Comparison of ENCODE assay signal across 22 cellular contexts in the genomic region with DNA sequence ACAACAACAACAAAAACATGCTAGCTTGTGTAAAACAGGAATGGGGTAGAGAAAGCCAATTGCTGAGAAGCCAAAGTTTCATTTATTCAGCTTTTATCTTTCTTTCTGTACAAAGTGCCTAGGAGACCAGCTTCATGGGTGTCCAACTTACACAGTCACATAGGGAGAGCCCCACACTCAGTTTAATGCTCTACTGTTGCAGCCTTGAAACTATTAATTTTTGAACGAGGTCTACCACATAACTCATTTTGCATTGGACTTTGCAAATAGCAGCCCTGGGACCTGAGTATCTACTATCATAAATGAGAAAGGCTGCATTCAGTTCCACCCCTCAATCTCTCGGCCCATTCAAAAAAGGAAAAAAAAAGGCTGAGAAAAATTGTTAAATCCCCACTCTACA.
DNase-seq lines count a peak whose midpoint lies in the region; ATAC-seq and TF ChIP-seq lines count a peak whose summit lies in the region.
"Had no signal": no experiment of that assay in that cellular context is flagged by ENCODE, and none has a peak within 500 bp of the region (broad histone marks: within the 10 kb centered on the region; RNA-seq: fewer than 3 reads in every experiment).

No MANE protein-coding gene starts in this region.

- H3K4me3 Mint-ChIP-seq in activated naive CD8-positive, alpha-beta T cell treated with anti-CD3 and anti-CD28 coated beads, Interleukin-2, amount 50 U/mL, for 24 hours = no peak overlapping the region
- no peak overlapping the region for H3K4me3 Mint-ChIP-seq in activated naive CD8-positive, alpha-beta T cell treated with anti-CD3 and anti-CD28 coated beads for 36 hours
- peak overlapping the region; percentile 48; the same call in 2 of the 3 replicates for H3K4me3 Mint-ChIP-seq in GM23338
- H3K4me3 Mint-ChIP-seq: activated CD4-positive, alpha-beta memory T cell treated with anti-CD3 and anti-CD28 coated beads, Interleukin-2, amount 10 ng/mL, durations not matched to agents 7 days and 5 days; endodermal cell had no signal

- no peak for ATAC-seq in activated naive CD8-positive, alpha-beta T cell treated with anti-CD3 and anti-CD28 coated beads, Interleukin-2, amount 50 U/mL, for 24 hours
- ATAC-seq in GM23338 = no peak
- ATAC-seq in Panc1 = no peak
- no peak for ATAC-seq in HG03159 (IDR thresholded peaks at IDR 0.05; ENCODE audit: unreplicated experiment)

- H3K27ac ChIP-seq in GM23338 (ENCODE audit: low read depth) (no peak overlapping the region), Panc1 (ENCODE audit: low read length) (no peak overlapping the region), osteoblast (ENCODE audit: low read depth, low read length) (no peak overlapping the region), esophagus muscularis mucosa (replicated peaks in 1 of 4) (no peak overlapping the region), smooth muscle cell (ENCODE audit: low read depth) (no peak overlapping the region)
- H3K27ac ChIP-seq: coronary artery had no signal

- no peaks in the 10 kb centered on the region for H3K9me3 ChIP-seq in Panc1 (ENCODE audit: control insufficient read depth, insufficient read depth, low read depth, low read length)
- H3K9me3 ChIP-seq in osteoblast (ENCODE audit: low read depth, low read length) = no peaks in the 10 kb centered on the region
- H3K9me3 ChIP-seq in esophagus muscularis mucosa = no peaks in the 10 kb centered on the region
- H3K9me3 ChIP-seq in smooth muscle cell (replicated peaks; ENCODE audit: low read depth) = no peaks in the 10 kb centered on the region
- H3K9me3 ChIP-seq: HAP-1, SK-N-SH had no signal

- TF ChIP-seq CTCF in GM23338 (conservative IDR thresholded peaks at IDR 0.05; ENCODE audit: low read depth in 2 of 2) = no peak
- TF ChIP-seq CTCF in Panc1 (IDR thresholded peaks at IDR 0.05) = no peak
- no peak for TF ChIP-seq CTCF in osteoblast (IDR thresholded peaks at IDR 0.05; ENCODE audit: extremely low read depth, low read depth, low read length)
- TF ChIP-seq CTCF in esophagus muscularis mucosa (IDR thresholded peaks at IDR 0.05) = no peak
- no peak for TF ChIP-seq CTCF in smooth muscle cell (IDR thresholded peaks at IDR 0.05; ENCODE audit: borderline replicate concordance, insufficient read depth, poor library complexity, severe bottlenecking)

- CTCF ChIA-PET in Panc1 (lab: Charles Lee) = no interaction called here

- H3K27ac Mint-ChIP-seq in activated naive CD8-positive, alpha-beta T cell treated with anti-CD3 and anti-CD28 coated beads, Interleukin-2, amount 50 U/mL, for 24 hours = peak overlapping the region; percentile 36
- no peak overlapping the region for H3K27ac Mint-ChIP-seq in activated naive CD8-positive, alpha-beta T cell treated with anti-CD3 and anti-CD28 coated beads for 36 hours
- H3K27ac Mint-ChIP-seq in GM23338 = peak overlapping the region; percentile 85
- H3K27ac Mint-ChIP-seq: activated CD4-positive, alpha-beta memory T cell treated with anti-CD3 and anti-CD28 coated beads, Interleukin-2, amount 10 ng/mL, durations not matched to agents 7 days and 5 days had no signal

- no peaks in the 10 kb centered on the region for H3K36me3 ChIP-seq in GM23338 (ENCODE audit: insufficient read depth)
- no peaks in the 10 kb centered on the region for H3K36me3 ChIP-seq in Panc1 (ENCODE audit: control insufficient read depth, insufficient read depth, low read length)
- no peaks in the 10 kb centered on the region for H3K36me3 ChIP-seq in osteoblast (ENCODE audit: insufficient read depth, low read length)
- no peaks in the 10 kb centered on the region for H3K36me3 ChIP-seq in esophagus muscularis mucosa
- H3K36me3 ChIP-seq in smooth muscle cell (ENCODE audit: low read depth) = no peaks in the 10 kb centered on the region
- H3K36me3 ChIP-seq: HAP-1 had no signal

- intact Hi-C loops in Panc1 (cut with micrococcal nuclease; ENCODE audit: unreplicated experiment) = no loop called here
- intact Hi-C loops in esophagus muscularis mucosa (cut with DNase I) = no loop called here

- H3K27me3 ChIP-seq in GM23338 (ENCODE audit: insufficient read depth) = no peaks in the 10 kb centered on the region
- H3K27me3 ChIP-seq in Panc1 (ENCODE audit: control insufficient read depth, insufficient read depth, low read length) = no peaks in the 10 kb centered on the region
- no peaks in the 10 kb centered on the region for H3K27me3 ChIP-seq in osteoblast (ENCODE audit: insufficient read depth, low read length)
- H3K27me3 ChIP-seq in esophagus muscularis mucosa = no peaks in the 10 kb centered on the region
- no peaks in the 10 kb centered on the region for H3K27me3 ChIP-seq in smooth muscle cell (ENCODE audit: low read depth)

- H3K79me2 ChIP-seq in GM23338 (replicated peaks; ENCODE audit: insufficient read depth) (peaks cover 86% of the 10 kb centered on the region), osteoblast (ENCODE audit: insufficient read depth, low read length) (peaks cover 88% of the 10 kb centered on the region), smooth muscle cell (ENCODE audit: low read depth) (peaks cover 93% of the 10 kb centered on the region)

- H3K4me3 ChIP-seq in GM23338 (peak overlapping the region; percentile 2; the same call in 1 of the 2 replicates), Panc1 (ENCODE audit: low read depth in 2 of 2, low read length in 2 of 2) (no peak overlapping the region), osteoblast (ENCODE audit: insufficient read depth, low read length) (no peak overlapping the region), esophagus muscularis mucosa (no peak overlapping the region), smooth muscle cell (no peak overlapping the region)
- H3K4me3 ChIP-seq: coronary artery, HAP-1, lung had no signal

- peaks cover 24% of the 10 kb centered on the region for H3K36me3 Mint-ChIP-seq in activated naive CD8-positive, alpha-beta T cell treated with anti-CD3 and anti-CD28 coated beads, Interleukin-2, amount 50 U/mL, for 24 hours (ENCODE audit: low read depth)
- H3K36me3 Mint-ChIP-seq in activated naive CD8-positive, alpha-beta T cell treated with anti-CD3 and anti-CD28 coated beads for 36 hours = peaks cover 50% of the 10 kb centered on the region
- H3K36me3 Mint-ChIP-seq in GM23338 (ENCODE audit: low read depth) = peaks cover 7% of the 10 kb centered on the region; the same call in 2 of the 3 replicates

- peaks cover 78% of the 10 kb centered on the region for H3K4me1 Mint-ChIP-seq in activated naive CD8-positive, alpha-beta T cell treated with anti-CD3 and anti-CD28 coated beads, Interleukin-2, amount 50 U/mL, for 24 hours
- peaks cover 71% of the 10 kb centered on the region for H3K4me1 Mint-ChIP-seq in activated naive CD8-positive, alpha-beta T cell treated with anti-CD3 and anti-CD28 coated beads for 36 hours
- H3K4me1 Mint-ChIP-seq in GM23338 = peaks cover 81% of the 10 kb centered on the region

- H3F3A ChIP-seq in GM23338 (replicated peaks; ENCODE audit: low read depth) = no peaks in the 10 kb centered on the region
- no peaks in the 10 kb centered on the region for H3F3A ChIP-seq in smooth muscle cell (ENCODE audit: low read depth)

- no peaks in the 10 kb centered on the region for H3K9me2 ChIP-seq in GM23338 (ENCODE audit: insufficient read depth)
- H3K9me2 ChIP-seq: SK-N-SH had no signal

- H3K27me3 Mint-ChIP-seq in activated naive CD8-positive, alpha-beta T cell treated with anti-CD3 and anti-CD28 coated beads, Interleukin-2, amount 50 U/mL, for 24 hours = no peaks in the 10 kb centered on the region
- no peaks in the 10 kb centered on the region for H3K27me3 Mint-ChIP-seq in activated naive CD8-positive, alpha-beta T cell treated with anti-CD3 and anti-CD28 coated beads for 36 hours
- H3K27me3 Mint-ChIP-seq in GM23338 (ENCODE audit: insufficient read depth, low read depth, poor library complexity) = peaks cover 2% of the 10 kb centered on the region
- H3K27me3 Mint-ChIP-seq: activated CD4-positive, alpha-beta memory T cell treated with anti-CD3 and anti-CD28 coated beads, Interleukin-2, amount 10 ng/mL, durations not matched to agents 7 days and 5 days had no signal

- no peak for TF ChIP-seq POLR2A in esophagus muscularis mucosa (IDR thresholded peaks at IDR 0.05; ENCODE audit: low read depth)

- no peak overlapping the region for H3K9ac ChIP-seq in smooth muscle cell (ENCODE audit: low read depth)
- H3K9ac ChIP-seq: SK-N-SH had no signal

- DNase-seq in activated naive CD8-positive, alpha-beta T cell treated with anti-CD3 and anti-CD28 coated beads, Interleukin-2, amount 50 U/mL, for 24 hours = no peak
- DNase-seq in activated naive CD8-positive, alpha-beta T cell treated with anti-CD3 and anti-CD28 coated beads for 36 hours = no peak
- DNase-seq in GM23338 (ENCODE audit: low spot score) (no peak), Panc1 (ENCODE audit: low read depth, low spot score) (no peak), osteoblast (ENCODE audit: insufficient read length, low spot score, missing footprints) (no peak), esophagus muscularis mucosa (ENCODE audit: extremely low spot score) (no peak), smooth muscle cell (lab: John Stamatoyannopoulos, UW; ENCODE audit: unreplicated experiment) (no peak)
- DNase-seq: activated CD4-positive, alpha-beta memory T cell treated with anti-CD3 and anti-CD28 coated beads, Interleukin-2, amount 10 ng/mL, durations not matched to agents 7 days and 5 days; activated naive CD4-positive, alpha-beta T cell; activated T-cell treated with anti-CD3 and anti-CD28 coated beads, Interleukin-2, amount 50 U/mL, for 1 hour; AML-193; amniotic stem cell; DMS79; endodermal cell; occipital lobe; RPMI8226; SK-N-SH; trophoblast cell had no signal

- H3K4me1 ChIP-seq in GM23338 (ENCODE audit: insufficient read depth) = peaks cover 66% of the 10 kb centered on the region
- H3K4me1 ChIP-seq in Panc1 (ENCODE audit: control insufficient read depth, insufficient read depth, low read length) = peaks cover 14% of the 10 kb centered on the region
- H3K4me1 ChIP-seq in osteoblast (ENCODE audit: insufficient read depth, low read length) = peaks cover 24% of the 10 kb centered on the region
- peaks cover 47 to 81% (median 62%) of the 10 kb centered on the region in 4 donors for H3K4me1 ChIP-seq in esophagus muscularis mucosa
- H3K4me1 ChIP-seq in smooth muscle cell (ENCODE audit: low read depth) = peaks cover 52% of the 10 kb centered on the region

- in situ Hi-C loops in Panc1 (cut with HindIII; ENCODE audit: low pct_unique_long_range_greater_than_20kb, low sequenced_read_pairs) = no loop called here

- no peak for TF ChIP-seq EP300 in esophagus muscularis mucosa (IDR thresholded peaks at IDR 0.05)

- H2AFZ ChIP-seq in GM23338 = no peak overlapping the region
- no peak overlapping the region for H2AFZ ChIP-seq in osteoblast (ENCODE audit: low read length)
- H2AFZ ChIP-seq in smooth muscle cell (ENCODE audit: low read depth) = no peak overlapping the region

- H4K20me1 ChIP-seq in GM23338 (replicated peaks; ENCODE audit: insufficient read depth) (peaks cover 6% of the 10 kb centered on the region; the same call in 1 of the 2 replicates), osteoblast (ENCODE audit: insufficient read depth, low read length) (peaks cover 47% of the 10 kb centered on the region), smooth muscle cell (ENCODE audit: low read depth) (peaks cover 97% of the 10 kb centered on the region)

- POLR2A ChIA-PET in Panc1 (lab: Charles Lee) = no interaction called here

- peaks cover 8% of the 10 kb centered on the region for H3K9me3 Mint-ChIP-seq in activated naive CD8-positive, alpha-beta T cell treated with anti-CD3 and anti-CD28 coated beads, Interleukin-2, amount 50 U/mL, for 24 hours
- peaks cover 6% of the 10 kb centered on the region for H3K9me3 Mint-ChIP-seq in activated naive CD8-positive, alpha-beta T cell treated with anti-CD3 and anti-CD28 coated beads for 36 hours
- H3K9me3 Mint-ChIP-seq in GM23338 = no peaks in the 10 kb centered on the region
- H3K9me3 Mint-ChIP-seq: activated CD4-positive, alpha-beta memory T cell treated with anti-CD3 and anti-CD28 coated beads, Interleukin-2, amount 10 ng/mL, durations not matched to agents 7 days and 5 days; endodermal cell had no signal

- peak overlapping the region; percentile 44 for H3K4me2 ChIP-seq in GM23338
- H3K4me2 ChIP-seq in osteoblast (ENCODE audit: insufficient read depth, low read length) = peak overlapping the region; percentile 4
- H3K4me2 ChIP-seq in smooth muscle cell = no peak overlapping the region
- H3K4me2 ChIP-seq: SK-N-SH had no signal

- TSS peak; percentile 15 for BruUV-seq in Panc1 (replicated peaks; lab: Mats Ljungman, UMichigan)

- 53% methylated on average over 2 of the region's 2 CpGs for whole genome bisulfite sequencing in esophagus muscularis mucosa
- 86% methylated on average over 2 of the region's 2 CpGs for WGBS in smooth muscle cell (ENCODE audit: low lambda C conversion rate)
